In genomic region chr21:27502801-27503200, GRCh38 we compare ENCODE assay signal across 28 cellular contexts.
"Had no signal": no experiment of that assay in that cellular context is flagged by ENCODE, and none has a peak within 500 bp of the region (broad histone marks: within the 10 kb centered on the region; RNA-seq: fewer than 3 reads in every experiment).

No MANE protein-coding gene starts in this region.

- DNase-seq: stimulated activated CD4-positive, alpha-beta T cell treated with anti-CD3 and anti-CD28 coated beads, Interleukin-2, amount 100 ng/mL, for 48 hours; stimulated activated CD4-positive, alpha-beta T cell treated with anti-CD3 and anti-CD28 coated beads, Interleukin-4, amount 100 ng/mL, for 1 hour; stimulated activated CD4-positive, alpha-beta T cell treated with anti-CD3 and anti-CD28 coated beads, Interleukin-4, amount 100 ng/mL, for 24 hours; stimulated activated CD4-positive, alpha-beta T cell treated with anti-CD3 and anti-CD28 coated beads, Interleukin-4, amount 100 ng/mL, for 4 hours; stimulated activated CD8-positive, alpha-beta memory T cell treated with anti-CD3 and anti-CD28 coated beads, Interleukin-4, amount 100 ng/mL, for 48 hours; stimulated activated naive B cell treated with anti-CD40 and anti-IgM and Interleukin-4, amounts not matched to agents 10 μg/mL and 1 μg/mL and 100 μg/mL, for 72 hours; stimulated activated naive CD4-positive, alpha-beta T cell; stimulated activated naive CD4-positive, alpha-beta T cell treated with Interleukin-2 at 50 U/mL for 16 hours; stimulated activated naive CD8-positive, alpha-beta T cell treated with anti-CD3 and anti-CD28 coated beads, Interleukin-15, amount 100 ng/mL, for 72 hours; stimulated activated naive CD8-positive, alpha-beta T cell treated with anti-CD3 and anti-CD28 coated beads, Interleukin-15, Interleukin-2, amounts not matched to agents 100 U/mL and 50 U/mL, for 24 hours; stomach; substantia nigra; testis; thyroid gland; tibial artery; transverse colon; trophoblast cell; upper lobe of left lung; upper lobe of right lung; uterus had no signal

- H3K36me3 Mint-ChIP-seq: stimulated activated effector memory CD8-positive, alpha-beta T cell treated with anti-CD3 and anti-CD28 coated beads, Interleukin-12 subunit alpha, Interleukin-12 subunit beta, amount 100 ng/mL, for 72 hours; stimulated activated memory B cell treated with anti-CD40 and anti-IgM and Interleukin-4, amounts not matched to agents 10 μg/mL and 1 μg/mL and 100 μg/mL, for 72 hours; stimulated activated naive B cell treated with anti-CD40 and anti-IgM and Interleukin-4, amounts not matched to agents 10 μg/mL and 1 μg/mL and 100 μg/mL, for 72 hours; type B pancreatic cell had no signal

- H3K27ac ChIP-seq: stomach, suprapubic skin, testis, thoracic aorta, thyroid gland, tibial artery, tibial nerve, transverse colon, upper lobe of left lung, upper lobe of right lung, uterus, vagina had no signal

- H3K4me3 ChIP-seq: stomach, suprapubic skin, testis, thoracic aorta, thyroid gland, tibial artery, tibial nerve, transverse colon, upper lobe of left lung, upper lobe of right lung, uterus, vagina had no signal

- H3K9me3 Mint-ChIP-seq: stimulated activated naive CD8-positive, alpha-beta T cell treated with anti-CD3 and anti-CD28 coated beads, Interleukin-15, Interleukin-2, amounts not matched to agents 100 ng/mL and 50 ng/mL, for 24 hours had no signal

- H3K27ac Mint-ChIP-seq: stimulated activated effector memory CD8-positive, alpha-beta T cell treated with anti-CD3 and anti-CD28 coated beads, Interleukin-12 subunit alpha, Interleukin-12 subunit beta, amount 100 ng/mL, for 72 hours; stimulated activated memory B cell treated with anti-CD40 and anti-IgM and Interleukin-4, amounts not matched to agents 10 μg/mL and 1 μg/mL and 100 μg/mL, for 72 hours; stimulated activated naive B cell treated with anti-CD40 and anti-IgM and Interleukin-4, amounts not matched to agents 10 μg/mL and 1 μg/mL and 100 μg/mL, for 72 hours; stimulated activated naive CD8-positive, alpha-beta T cell treated with anti-CD3 and anti-CD28 coated beads, Interleukin-15, amount 100 ng/mL, for 72 hours; stimulated activated naive CD8-positive, alpha-beta T cell treated with anti-CD3 and anti-CD28 coated beads, Interleukin-15, Interleukin-2, amounts not matched to agents 100 ng/mL and 50 ng/mL, for 24 hours; type B pancreatic cell had no signal

- H3K27me3 Mint-ChIP-seq: stimulated activated memory B cell treated with anti-CD40 and anti-IgM and Interleukin-4, amounts not matched to agents 10 μg/mL and 1 μg/mL and 100 μg/mL, for 72 hours; stimulated activated naive B cell treated with anti-CD40 and anti-IgM and Interleukin-4, amounts not matched to agents 10 μg/mL and 1 μg/mL and 100 μg/mL, for 72 hours; stimulated activated naive CD8-positive, alpha-beta T cell treated with anti-CD3 and anti-CD28 coated beads, Interleukin-15, amount 100 ng/mL, for 72 hours; stimulated activated naive CD8-positive, alpha-beta T cell treated with anti-CD3 and anti-CD28 coated beads, Interleukin-15, Interleukin-2, amounts not matched to agents 100 ng/mL and 50 ng/mL, for 24 hours; type B pancreatic cell had no signal

- H3K4me1 Mint-ChIP-seq: stimulated activated effector memory CD8-positive, alpha-beta T cell treated with anti-CD3 and anti-CD28 coated beads, Interleukin-12 subunit alpha, Interleukin-12 subunit beta, amount 100 ng/mL, for 72 hours; stimulated activated memory B cell treated with anti-CD40 and anti-IgM and Interleukin-4, amounts not matched to agents 10 μg/mL and 1 μg/mL and 100 μg/mL, for 72 hours; stimulated activated naive B cell treated with anti-CD40 and anti-IgM and Interleukin-4, amounts not matched to agents 10 μg/mL and 1 μg/mL and 100 μg/mL, for 72 hours; stimulated activated naive CD8-positive, alpha-beta T cell treated with anti-CD3 and anti-CD28 coated beads, Interleukin-15, amount 100 ng/mL, for 72 hours had no signal

- H3K4me3 Mint-ChIP-seq: stimulated activated effector memory CD8-positive, alpha-beta T cell treated with anti-CD3 and anti-CD28 coated beads, Interleukin-12 subunit alpha, Interleukin-12 subunit beta, amount 100 ng/mL, for 72 hours; stimulated activated memory B cell treated with anti-CD40 and anti-IgM and Interleukin-4, amounts not matched to agents 10 μg/mL and 1 μg/mL and 100 μg/mL, for 72 hours; stimulated activated naive B cell treated with anti-CD40 and anti-IgM and Interleukin-4, amounts not matched to agents 10 μg/mL and 1 μg/mL and 100 μg/mL, for 72 hours; stimulated activated naive CD8-positive, alpha-beta T cell treated with anti-CD3 and anti-CD28 coated beads, Interleukin-15, amount 100 ng/mL, for 72 hours; stimulated activated naive CD8-positive, alpha-beta T cell treated with anti-CD3 and anti-CD28 coated beads, Interleukin-15, Interleukin-2, amounts not matched to agents 100 ng/mL and 50 ng/mL, for 24 hours; type B pancreatic cell had no signal

- H3K36me3 ChIP-seq: stomach, suprapubic skin, thoracic aorta, thyroid gland, tibial artery, tibial nerve, transverse colon, upper lobe of left lung, upper lobe of right lung, uterus, vagina had no signal

- H3K4me1 ChIP-seq: testis, thyroid gland, transverse colon, upper lobe of left lung, upper lobe of right lung, uterus had no signal

- H3K9me3 ChIP-seq: suprapubic skin, testis, thoracic aorta, thyroid gland, tibial artery, tibial nerve, transverse colon, upper lobe of left lung, upper lobe of right lung, uterus, vagina had no signal
